17 cellular contexts compared by ENCODE assay signal in genomic region chr1:21898326-21899155, GRCh38. TPM values are rescaled to one million over a fixed set of nuclear protein-coding genes. Genes with fewer than 3 reads are reported as not detected.
DNase-seq lines count a peak whose midpoint lies in the region; ATAC-seq, FAIRE-seq and TF ChIP-seq lines count a peak whose summit lies in the region.
"Had no signal": no experiment of that assay in that cellular context is flagged by ENCODE, and none has a peak within 500 bp of the region (broad histone marks: within the 10 kb centered on the region; RNA-seq: fewer than 3 reads in every experiment).

No MANE protein-coding gene starts in this region.

- FAIRE-seq in endothelial cell of umbilical vein (lab: Jason Lieb, UNC) (peak; percentile 87), HTR-8/SVneo (lab: Jason Lieb, UNC) (no peak)
- FAIRE-seq: small intestine had no signal

- peak overlapping the region; percentile 55 for H3K9ac ChIP-seq in endothelial cell of umbilical vein (replicated peaks; ENCODE audit: extremely low read depth, insufficient read depth, low read length)

- H3K9me3 ChIP-seq in endothelial cell of umbilical vein (replicated peaks; ENCODE audit: control insufficient read depth, insufficient read depth, low read length) (no peaks in the 10 kb centered on the region), suprapubic skin (no peaks in the 10 kb centered on the region)
- H3K9me3 ChIP-seq in effector memory CD4-positive, alpha-beta T cell (ENCODE audit: control insufficient read depth, low read length): no peaks in the 10 kb centered on the region
- H3K9me3 ChIP-seq: left lung had no signal

- TF ChIP-seq POLR2A in endothelial cell of umbilical vein (IDR thresholded peaks at IDR 0.05; ENCODE audit: low read depth, low read length): no peak
- TF ChIP-seq POLR2A in suprapubic skin (IDR thresholded peaks at IDR 0.05): no peak

- BruUV-seq in endothelial cell of umbilical vein (replicated peaks; lab: Mats Ljungman, UMichigan): no TSS peak

- H3K27ac Mint-ChIP-seq in GM23338 (peak overlapping the region; percentile 73; the same call in 1 of the 2 replicates), mesothelial cell of epicardium (peak overlapping the region; percentile 83)
- H3K27ac Mint-ChIP-seq: activated T-cell treated with anti-CD3 and anti-CD28 coated beads, Interleukin-2, amount 50 U/mL, for 24 hours had no signal

- H3K4me3 Mint-ChIP-seq in GM23338 (no peak overlapping the region), mesothelial cell of epicardium (no peak overlapping the region)
- H3K4me3 Mint-ChIP-seq: activated T-cell treated with anti-CD3 and anti-CD28 coated beads, Interleukin-2, amount 50 U/mL, for 24 hours had no signal

- H3K4me3 ChIP-seq in GM23338: no peak overlapping the region
- no peak overlapping the region for H3K4me3 ChIP-seq in endothelial cell of umbilical vein (replicated peaks in 1 of 3; ENCODE audit: insufficient read depth in 1 of 3, low read depth in 1 of 3, low read length in 3 of 3)
- no peak overlapping the region for H3K4me3 ChIP-seq in suprapubic skin
- no peak overlapping the region for H3K4me3 ChIP-seq in effector memory CD4-positive, alpha-beta T cell (ENCODE audit: insufficient read depth, low read depth, low read length, poor library complexity, severe bottlenecking)
- H3K4me3 ChIP-seq: left lung had no signal

- no peaks in the 10 kb centered on the region for H4K20me1 ChIP-seq in GM23338 (replicated peaks; ENCODE audit: insufficient read depth)
- H4K20me1 ChIP-seq in endothelial cell of umbilical vein (replicated peaks; ENCODE audit: control insufficient read depth, extremely low read depth, insufficient read depth, low read length): no peaks in the 10 kb centered on the region

- 65% methylated on average over 13 of the region's 16 CpGs for WGBS in suprapubic skin

- DNase-seq in GM23338 (ENCODE audit: low spot score) (no peak), endothelial cell of umbilical vein (ENCODE audit: low read depth, low spot score) (peak; percentile 85), mesothelial cell of epicardium (ENCODE audit: low spot score in 2 of 2, unreplicated experiment in 2 of 2) (no peak), suprapubic skin (ENCODE audit: low spot score in 2 of 2) (no peak), cerebellum (ENCODE audit: low spot score) (no peak), HTR-8/SVneo (ENCODE audit: insufficient read length, low spot score) (no peak), SIG-M5 treated with dmso at 0.1 percent for 504 hours (lab: John Stamatoyannopoulos, UW; ENCODE audit: unreplicated experiment) (no peak)
- no peak for DNase-seq in effector memory CD4-positive, alpha-beta T cell
- DNase-seq: activated T-cell treated with anti-CD3 and anti-CD28 coated beads, Interleukin-2, amount 50 U/mL, for 24 hours; foreskin melanocyte; HCEC 1CT; KBM-7; NCI-H1694 treated with DMSO at 0.1 percent for 48 hours; NK-92 treated with Interleukin-12 subunit alpha and Interleukin-12 subunit beta, amount 100 ng/mL, for 24 hours; small intestine had no signal

- no peaks in the 10 kb centered on the region for H3K27me3 ChIP-seq in GM23338 (ENCODE audit: insufficient read depth)
- no peaks in the 10 kb centered on the region for H3K27me3 ChIP-seq in endothelial cell of umbilical vein (ENCODE audit: control insufficient read depth in 2 of 2, insufficient read depth in 2 of 2, low read length in 2 of 2)
- H3K27me3 ChIP-seq in suprapubic skin: no peaks in the 10 kb centered on the region
- no peaks in the 10 kb centered on the region for H3K27me3 ChIP-seq in effector memory CD4-positive, alpha-beta T cell (replicated peaks; ENCODE audit: control insufficient read depth, insufficient read depth, low read length, poor library complexity, severe bottlenecking)
- H3K27me3 ChIP-seq: left lung had no signal

- H3K27ac ChIP-seq in GM23338 (ENCODE audit: low read depth): no peak overlapping the region
- H3K27ac ChIP-seq in endothelial cell of umbilical vein (ENCODE audit: insufficient read depth, low read depth, low read length): peak overlapping the region; percentile 87
- peak overlapping the region; percentile 16 for H3K27ac ChIP-seq in suprapubic skin
- no peak overlapping the region for H3K27ac ChIP-seq in effector memory CD4-positive, alpha-beta T cell (ENCODE audit: insufficient read depth, low read length, poor library complexity, severe bottlenecking)

- H3K36me3 ChIP-seq in GM23338 (ENCODE audit: insufficient read depth) (no peaks in the 10 kb centered on the region), endothelial cell of umbilical vein (ENCODE audit: control insufficient read depth in 2 of 2, extremely low read depth in 1 of 2, insufficient read depth in 2 of 2, low read length in 2 of 2) (peaks cover 36 to 52% of the 10 kb centered on the region in 2 experiments), suprapubic skin (peaks cover 22% of the 10 kb centered on the region)
- H3K36me3 ChIP-seq in effector memory CD4-positive, alpha-beta T cell (ENCODE audit: control insufficient read depth, insufficient read depth, low read length): no peaks in the 10 kb centered on the region

- dilution Hi-C loops in endothelial cell of umbilical vein (cut with MboI; ENCODE audit: extremely low pct_ligation_motif_present, low sequenced_read_pairs): no loop called here

- intact Hi-C loops in endothelial cell of umbilical vein (cut with micrococcal nuclease): loop anchor here (1.0 kb wide), 2 partner anchors 8 to 12 kb away; no protein-coding TSS in a partner anchor

- H3K27me3 Mint-ChIP-seq in GM23338 (ENCODE audit: insufficient read depth, low read depth, poor library complexity) (peaks cover 17% of the 10 kb centered on the region), mesothelial cell of epicardium (ENCODE audit: low read depth) (no peaks in the 10 kb centered on the region)
- H3K27me3 Mint-ChIP-seq: activated T-cell treated with anti-CD3 and anti-CD28 coated beads, Interleukin-2, amount 50 U/mL, for 24 hours had no signal

- H3K4me2 ChIP-seq in GM23338: no peak overlapping the region
- no peak overlapping the region for H3K4me2 ChIP-seq in endothelial cell of umbilical vein (ENCODE audit: insufficient read depth, low read length)

- H2AFZ ChIP-seq in GM23338 (no peak overlapping the region), endothelial cell of umbilical vein (ENCODE audit: low read depth, low read length) (no peak overlapping the region)

- no peaks in the 10 kb centered on the region; the same call in 1 of the 2 replicates for H3K4me1 ChIP-seq in GM23338 (ENCODE audit: insufficient read depth)
- peaks cover 67% of the 10 kb centered on the region for H3K4me1 ChIP-seq in endothelial cell of umbilical vein (ENCODE audit: control insufficient read depth, extremely low read depth, insufficient read depth, low read length)
- peaks cover 88% of the 10 kb centered on the region for H3K4me1 ChIP-seq in suprapubic skin
- H3K4me1 ChIP-seq in effector memory CD4-positive, alpha-beta T cell (ENCODE audit: control insufficient read depth, insufficient read depth, low read length, poor library complexity, severe bottlenecking): no peaks in the 10 kb centered on the region

- H3F3A ChIP-seq in GM23338 (replicated peaks; ENCODE audit: low read depth): no peaks in the 10 kb centered on the region

- CTCF ChIA-PET in endothelial cell of umbilical vein (lab: Charles Lee): interaction anchor here (0.6 to 4.2 kb wide), 5 partner anchors 13 to 65 kb away, joined by 3 to 18 read pairs (median 3); no protein-coding TSS in a partner anchor

- H3K9me1 ChIP-seq in endothelial cell of umbilical vein (replicated peaks; ENCODE audit: control insufficient read depth, extremely low read depth, insufficient read depth, low read length): no peaks in the 10 kb centered on the region

- H3K4me1 Mint-ChIP-seq in GM23338: peaks cover 30% of the 10 kb centered on the region
- H3K4me1 Mint-ChIP-seq in mesothelial cell of epicardium: peaks cover 46% of the 10 kb centered on the region

- no peak for TF ChIP-seq EP300 in suprapubic skin (IDR thresholded peaks at IDR 0.05)

- no peak for TF ChIP-seq CTCF in GM23338 (conservative IDR thresholded peaks at IDR 0.05; ENCODE audit: low read depth in 2 of 2)
- no peak for TF ChIP-seq CTCF in endothelial cell of umbilical vein (IDR thresholded peaks at IDR 0.05; ENCODE audit: extremely low read depth in 1 of 2, insufficient read depth in 1 of 2, low read depth in 1 of 2, low read length in 2 of 2)
- no peak for TF ChIP-seq CTCF in mesothelial cell of epicardium (IDR thresholded peaks at IDR 0.05; ENCODE audit: unreplicated experiment)
- no peak for TF ChIP-seq CTCF in suprapubic skin (IDR thresholded peaks at IDR 0.05)

- POLR2A ChIA-PET in endothelial cell of umbilical vein (lab: Charles Lee): interaction anchor here (0.9 to 2.7 kb wide), 2 partner anchors 11 to 21 kb away, joined by 8 to 9 read pairs; no protein-coding TSS in a partner anchor

- H3K9me3 Mint-ChIP-seq in GM23338 (no peaks in the 10 kb centered on the region), mesothelial cell of epicardium (no peaks in the 10 kb centered on the region)
- H3K9me3 Mint-ChIP-seq: activated T-cell treated with anti-CD3 and anti-CD28 coated beads, Interleukin-2, amount 50 U/mL, for 24 hours had no signal

- no peaks in the 10 kb centered on the region for H3K9me2 ChIP-seq in GM23338 (ENCODE audit: insufficient read depth)

- ATAC-seq in GM23338: no peak
- ATAC-seq: activated CD4-positive, CD25-positive, alpha-beta regulatory T cell treated with anti-CD3 and anti-CD28 coated beads, Interleukin-2, amount 50 U/mL, for 24 hours; left lung had no signal

- no peaks in the 10 kb centered on the region for H3K79me2 ChIP-seq in GM23338 (replicated peaks; ENCODE audit: insufficient read depth)
- peaks cover 94% of the 10 kb centered on the region for H3K79me2 ChIP-seq in endothelial cell of umbilical vein (ENCODE audit: control insufficient read depth, insufficient read depth, low read length)

- H3K36me3 Mint-ChIP-seq in GM23338 (ENCODE audit: low read depth): no peaks in the 10 kb centered on the region; the same call in 2 of the 3 replicates
- H3K36me3 Mint-ChIP-seq in mesothelial cell of epicardium: peaks cover 2% of the 10 kb centered on the region

TF ChIP-seq in endothelial cell of umbilical vein, 7 proteins besides CTCF, POLR2A, EP300 and RAD21 (continues in another document):
- TF ChIP-seq POLR2AphosphoS5 (IDR thresholded peaks at IDR 0.05; ENCODE audit: insufficient read depth, low read depth, low read length): peak; percentile 34

RNA-seq across cellular contexts. Expression of gene HSPG2, which starts 38.6 kb away (rescaled TPM):
- 47.8 and 70.8 TPM in 2 replicates for total RNA-seq in GM23338 (2014; rRNA removed; shearing (Covaris generic))
- polyA plus RNA-seq in GM23338 (2016; fragmentation: Nextera tagmentation; extraction: Ambion mirVana) (13.3 and 14.9 TPM in 2 replicates), endothelial cell of umbilical vein (734 and 849 TPM in 2 replicates)
- total RNA-seq in endothelial cell of umbilical vein (3,499 and 3,960 TPM in 2 replicates), mesothelial cell of epicardium (221 to 226 TPM (median 221 TPM) in 3 replicates), suprapubic skin (100 to 1,000 TPM in 3 of 4 donors, 10 to 100 TPM in 1; 97.5 to 164 (median 131) TPM), cerebellum (16.1 TPM)
- polyA plus RNA-seq in endothelial cell of umbilical vein (2011; cell fraction: cytosol; rRNA removed): 751 and 1,165 TPM in 2 replicates
- polyA plus RNA-seq in endothelial cell of umbilical vein (2011; cell fraction: nucleus; rRNA removed): 1,616 and 1,967 TPM in 2 replicates
- polyA plus RNA-seq in endothelial cell of umbilical vein (2012): 1,500 and 2,412 TPM in 2 replicates
- polyA minus RNA-seq in endothelial cell of umbilical vein: 1,494 and 1,598 TPM in 2 replicates
- polyA minus RNA-seq in endothelial cell of umbilical vein (2011; cell fraction: cytosol; rRNA and poly(A)+ RNA removed): 16.5 TPM
- 1,216 and 2,140 TPM in 2 replicates for polyA minus RNA-seq in endothelial cell of umbilical vein (2011; cell fraction: nucleus; rRNA and poly(A)+ RNA removed)

Comparison
In these comparisons a context has a peak if more than half of its experiments do, and no peak if none do; other contexts are left out.
1. H3K27ac ChIP-seq: peak in endothelial cell of umbilical vein (single experiment) and suprapubic skin (single experiment); none in GM23338 (single experiment) and effector memory CD4-positive, alpha-beta T cell (single experiment).
2. RNA of gene HSPG2, which starts 38.6 kb away (total RNA-seq): 3,499 to 3,960 TPM in endothelial cell of umbilical vein; 221 to 226 TPM in mesothelial cell of epicardium, 97.5 to 164 TPM in suprapubic skin, 47.8 to 70.8 TPM in GM23338 and 16.1 TPM in cerebellum (single experiment); every median in the first group is over 10 times any median in the second.